In the genomic region with DNA sequence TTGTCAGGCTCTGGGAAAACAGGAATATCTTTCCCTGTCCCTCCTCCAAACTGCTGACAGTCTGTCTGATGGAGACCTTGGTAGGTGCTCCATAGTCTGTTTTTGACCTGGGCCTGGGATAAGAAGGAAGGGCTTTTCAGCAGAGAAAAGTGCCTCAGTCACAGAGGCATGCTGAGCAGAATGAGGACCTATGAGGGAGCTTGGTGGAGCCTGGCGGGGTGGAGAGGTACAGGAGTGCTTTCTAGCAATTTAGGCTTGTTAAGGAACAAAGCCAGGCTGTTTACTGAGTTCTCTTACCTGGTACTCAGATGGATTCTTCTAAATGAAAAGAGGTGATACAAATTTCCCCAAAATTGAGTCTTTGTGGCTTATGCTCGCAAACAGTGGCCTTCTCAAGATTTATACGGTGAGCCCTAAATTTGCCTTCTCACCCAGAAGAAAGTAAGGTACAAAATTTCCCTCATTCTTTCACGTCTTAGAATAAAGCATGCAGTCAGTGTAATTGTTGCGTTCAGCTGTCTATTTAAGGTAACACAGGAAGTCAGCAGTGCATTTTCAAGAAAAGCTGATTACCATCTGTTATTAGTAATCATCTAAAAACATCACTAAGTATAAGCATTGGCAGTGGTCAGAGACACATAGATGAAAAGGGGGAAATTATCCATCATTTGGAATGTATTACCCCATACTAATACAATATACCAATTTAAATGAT, we compare ENCODE assay signal across 13 cellular contexts. TPM values are rescaled to one million over a fixed set of nuclear protein-coding genes. Genes with fewer than 3 reads are reported as not detected.
DNase-seq lines count a peak whose midpoint lies in the region; ATAC-seq and TF ChIP-seq lines count a peak whose summit lies in the region.
"Had no signal": no experiment of that assay in that cellular context is flagged by ENCODE, and none has a peak within 500 bp of the region (broad histone marks: within the 10 kb centered on the region; RNA-seq: fewer than 3 reads in every experiment).

No MANE protein-coding gene starts in this region.

- no peak overlapping the region for H3K4me3 Mint-ChIP-seq in activated naive CD8-positive, alpha-beta T cell treated with anti-CD3 and anti-CD28 coated beads, Interleukin-2, amount 10 ng/mL, durations not matched to agents 7 days and 5 days
- no peak overlapping the region for H3K4me3 Mint-ChIP-seq in HFFc6

- POLR2A ChIA-PET in activated naive CD8-positive, alpha-beta T cell treated with anti-CD3 and anti-CD28 coated beads, Interleukin-2, amount 10 ng/mL, durations not matched to agents 7 days and 5 days (lab: Charles Lee), result interaction anchor here (2.0 to 2.2 kb wide), 2 partner anchors 10 to 12 kb away, joined by 7 to 11 read pairs; no protein-coding TSS in a partner anchor

- ATAC-seq in GM19328 (IDR thresholded peaks at IDR 0.05; ENCODE audit: unreplicated experiment) (peak; percentile 53), HG03064 (IDR thresholded peaks at IDR 0.05; ENCODE audit: low read depth, unreplicated experiment) (peak; percentile 66)
- ATAC-seq in activated naive CD8-positive, alpha-beta T cell treated with anti-CD3 and anti-CD28 coated beads, Interleukin-2, amount 10 ng/mL, durations not matched to agents 7 days and 5 days (ENCODE audit: low read depth), result peak; percentile 33
- ATAC-seq: pancreas had no signal

- no peaks in the 10 kb centered on the region for H3K27me3 Mint-ChIP-seq in activated naive CD8-positive, alpha-beta T cell treated with anti-CD3 and anti-CD28 coated beads, Interleukin-2, amount 10 ng/mL, durations not matched to agents 7 days and 5 days
- peaks cover 2% of the 10 kb centered on the region for H3K27me3 Mint-ChIP-seq in HFFc6 (ENCODE audit: insufficient read depth)

- H3K4me1 Mint-ChIP-seq in activated naive CD8-positive, alpha-beta T cell treated with anti-CD3 and anti-CD28 coated beads, Interleukin-2, amount 10 ng/mL, durations not matched to agents 7 days and 5 days, result peaks cover 21% of the 10 kb centered on the region
- no peaks in the 10 kb centered on the region for H3K4me1 Mint-ChIP-seq in HFFc6 (ENCODE audit: low read depth)

- H3K36me3 Mint-ChIP-seq in activated naive CD8-positive, alpha-beta T cell treated with anti-CD3 and anti-CD28 coated beads, Interleukin-2, amount 10 ng/mL, durations not matched to agents 7 days and 5 days, result peaks cover 44% of the 10 kb centered on the region
- no peaks in the 10 kb centered on the region for H3K36me3 Mint-ChIP-seq in HFFc6 (ENCODE audit: low read depth)

- TF ChIP-seq CTCF in GM13977 (IDR thresholded peaks at IDR 0.05; ENCODE audit: extremely low read depth, insufficient read depth, missing control alignments), result no peak
- TF ChIP-seq CTCF in HFFc6 (IDR thresholded peaks at IDR 0.05), result no peak

- H3K9me3 Mint-ChIP-seq in activated naive CD8-positive, alpha-beta T cell treated with anti-CD3 and anti-CD28 coated beads, Interleukin-2, amount 10 ng/mL, durations not matched to agents 7 days and 5 days, result no peaks in the 10 kb centered on the region
- H3K9me3 Mint-ChIP-seq in HFFc6, result no peaks in the 10 kb centered on the region

- peak overlapping the region; percentile 55 for H3K27ac Mint-ChIP-seq in activated naive CD8-positive, alpha-beta T cell treated with anti-CD3 and anti-CD28 coated beads, Interleukin-2, amount 10 ng/mL, durations not matched to agents 7 days and 5 days
- no peak overlapping the region for H3K27ac Mint-ChIP-seq in HFFc6

- in situ Hi-C loops in GM13977 (cut with MboI; ENCODE audit: low pct_unique_long_range_greater_than_20kb, low sequenced_read_pairs, unreplicated experiment), result no loop called here

- peak; percentile 56 for DNase-seq in GM13977 (ENCODE audit: low spot score)
- no peak for DNase-seq in activated naive CD8-positive, alpha-beta T cell treated with anti-CD3 and anti-CD28 coated beads, Interleukin-2, amount 10 ng/mL, durations not matched to agents 7 days and 5 days
- DNase-seq in effector CD4-positive, alpha-beta T cell, result no peak
- no peak for DNase-seq in HFFc6
- no peak for DNase-seq in NCI-H1694 (lab: John Stamatoyannopoulos, UW)
- DNase-seq in activated gamma-delta T cell (lab: John Stamatoyannopoulos, UW), result no peak
- DNase-seq: DMS 273 treated with DMSO at 0.1 percent for 48 hours; pancreas; stimulated activated CD4-positive, alpha-beta T cell treated with anti-CD3 and anti-CD28 coated beads, Interleukin-4, amount 100 ng/mL, for 4 hours had no signal

RNA-seq across cellular contexts. Expression of a gene that starts 28.6 kb away (rescaled TPM):
- total RNA-seq in activated naive CD8-positive, alpha-beta T cell treated with anti-CD3 and anti-CD28 coated beads, Interleukin-2, amount 10 ng/mL, durations not matched to agents 7 days and 5 days, result under 1 TPM; 0.30 to 0.37 TPM
- total RNA-seq in HFFc6 (2021; fragmentation: NEBNext Ultra II Directional; extraction: Animal tissue kit (Norgen Biotek cat#: 25700)), result not detected
- total RNA-seq: bronchial epithelial cell, pancreas, urinary bladder had no signal

RNA-seq across cellular contexts. Expression of a gene that starts 44.4 kb away (rescaled TPM):
- total RNA-seq in activated naive CD8-positive, alpha-beta T cell treated with anti-CD3 and anti-CD28 coated beads, Interleukin-2, amount 10 ng/mL, durations not matched to agents 7 days and 5 days, result 1 to 10 TPM in 1 of 2 experiments, not detected in 1; 1.8 TPM
- not detected for total RNA-seq in HFFc6 (2021; fragmentation: NEBNext Ultra II Directional; extraction: Animal tissue kit (Norgen Biotek cat#: 25700))
- total RNA-seq: bronchial epithelial cell, pancreas, urinary bladder had no signal
